In the genomic region with DNA sequence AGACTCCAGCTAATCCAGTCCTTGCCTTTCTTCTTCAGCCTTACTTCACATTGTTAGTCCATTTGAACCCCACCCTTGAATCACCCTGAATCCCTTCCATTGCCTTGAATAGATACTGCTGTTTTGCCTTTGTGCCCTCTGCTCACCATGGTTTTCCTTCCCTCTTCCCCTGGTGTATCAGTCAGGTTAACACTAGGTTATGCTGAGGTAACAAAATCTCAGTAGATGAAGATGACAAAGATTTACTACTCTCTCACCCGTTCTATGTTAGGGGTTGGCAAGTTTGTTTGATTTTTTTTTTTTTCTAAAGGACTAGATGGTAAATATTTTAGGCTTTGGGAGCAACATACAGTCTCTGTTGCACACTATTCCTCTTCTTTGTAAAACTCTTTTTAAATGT, we compare ENCODE assay signal across 22 cellular contexts. TPM values are rescaled to one million over a fixed set of nuclear protein-coding genes. Genes with fewer than 3 reads are reported as not detected.
DNase-seq lines count a peak whose midpoint lies in the region; ATAC-seq and TF ChIP-seq lines count a peak whose summit lies in the region.
"Had no signal": no experiment of that assay in that cellular context is flagged by ENCODE, and none has a peak within 500 bp of the region (broad histone marks: within the 10 kb centered on the region; RNA-seq: fewer than 3 reads in every experiment).

No MANE protein-coding gene starts in this region.

- no peak overlapping the region for H3K9ac ChIP-seq in IMR-90 (ENCODE audit: low read depth, low read length)
- H3K9ac ChIP-seq: BLaER1 treated with 17β-estradiol and CSF1 and Interleukin-3, amounts not matched to agents 10 nM and 100 nM; GM23248 had no signal

- no peak overlapping the region for H3K14ac ChIP-seq in IMR-90 (replicated peaks; ENCODE audit: low read depth, low read length)

- 0 out of 2 replicates have a peak, but pooled peaks cover 1% of the 10 kb centered on the region for H3K4me1 ChIP-seq in IMR-90 (ENCODE audit: control insufficient read depth, insufficient read depth, low read length)
- peaks cover 4 to 29% (median 24%) of the 10 kb centered on the region in 4 donors for H3K4me1 ChIP-seq in esophagus muscularis mucosa
- H3K4me1 ChIP-seq: BE2C had no signal

- in situ Hi-C loops in IMR-90 (cut with MboI; ENCODE audit: low sequenced_read_pairs) = no loop called here

- intact Hi-C loops in IMR-90 (cut with micrococcal nuclease) = no loop called here
- intact Hi-C loops in esophagus muscularis mucosa (cut with DNase I) = no loop called here

- TF ChIP-seq CTCF in IMR-90 (conservative IDR thresholded peaks at IDR 0.05; ENCODE audit: low read depth, low read length) (no peak), esophagus muscularis mucosa (IDR thresholded peaks at IDR 0.05) (no peak)

- DNase-seq in activated naive CD8-positive, alpha-beta T cell treated with anti-CD3 and anti-CD28 coated beads, Interleukin-2, amount 10 ng/mL, durations not matched to agents 7 days and 5 days = no peak
- DNase-seq in activated naive CD8-positive, alpha-beta T cell treated with anti-CD3 and anti-CD28 coated beads for 36 hours = no peak
- DNase-seq in IMR-90 (no peak), esophagus muscularis mucosa (ENCODE audit: extremely low spot score) (peak; percentile 84), NCI-H2081 treated with DMSO at 0.1 percent for 48 hours (lab: John Stamatoyannopoulos, UW) (no peak)
- no peak for DNase-seq in activated T-cell treated with anti-CD3 and anti-CD28 coated beads, Interleukin-2, amount 50 U/mL, for 1 hour
- DNase-seq: ACHN; AML-193; BE2C; CD4-positive, alpha-beta T cell; CD8-positive, alpha-beta memory T cell; DMS 273 treated with DMSO at 0.1 percent for 48 hours; DMS79; EL; GDM1; GM23248; H9 had no signal

- peaks cover 2% of the 10 kb centered on the region; the same call in 1 of the 2 replicates for H3K9me1 ChIP-seq in IMR-90 (ENCODE audit: insufficient read depth, low read length)

- H4K8ac ChIP-seq in IMR-90 (ENCODE audit: low read depth in 2 of 2, low read length in 2 of 2) = no peak overlapping the region

- no peak overlapping the region for H2AK9ac ChIP-seq in IMR-90 (replicated peaks; ENCODE audit: low read depth, low read length, poor library complexity)

- H3K4me3 Mint-ChIP-seq in activated naive CD8-positive, alpha-beta T cell treated with anti-CD3 and anti-CD28 coated beads, Interleukin-2, amount 10 ng/mL, durations not matched to agents 7 days and 5 days = no peak overlapping the region
- H3K4me3 Mint-ChIP-seq in activated naive CD8-positive, alpha-beta T cell treated with anti-CD3 and anti-CD28 coated beads for 36 hours = no peak overlapping the region
- H3K4me3 Mint-ChIP-seq: CD4-positive, alpha-beta T cell; CD8-positive, alpha-beta memory T cell; H9 had no signal

- no peak overlapping the region for H3K56ac ChIP-seq in IMR-90 (ENCODE audit: extremely low read depth, insufficient read depth, low read length)

- H3K4me2 ChIP-seq in IMR-90 (ENCODE audit: low read depth, low read length) = no peak overlapping the region

- no peak overlapping the region for H4K91ac ChIP-seq in IMR-90 (ENCODE audit: insufficient read depth, low read depth, low read length)

- H2AK5ac ChIP-seq in IMR-90 (ENCODE audit: low read depth, low read length) = peak overlapping the region; percentile 46; the same call in 1 of the 2 replicates

- peaks cover 4% of the 10 kb centered on the region for H3K36me3 Mint-ChIP-seq in activated naive CD8-positive, alpha-beta T cell treated with anti-CD3 and anti-CD28 coated beads, Interleukin-2, amount 10 ng/mL, durations not matched to agents 7 days and 5 days
- H3K36me3 Mint-ChIP-seq in activated naive CD8-positive, alpha-beta T cell treated with anti-CD3 and anti-CD28 coated beads for 36 hours = peaks cover 6% of the 10 kb centered on the region
- H3K36me3 Mint-ChIP-seq: CD8-positive, alpha-beta memory T cell had no signal

- H3K4ac ChIP-seq in IMR-90 (ENCODE audit: low read depth, low read length) = no peak overlapping the region

- H3K4me1 Mint-ChIP-seq in activated naive CD8-positive, alpha-beta T cell treated with anti-CD3 and anti-CD28 coated beads, Interleukin-2, amount 10 ng/mL, durations not matched to agents 7 days and 5 days = peaks cover 12% of the 10 kb centered on the region
- peaks cover 11% of the 10 kb centered on the region for H3K4me1 Mint-ChIP-seq in activated naive CD8-positive, alpha-beta T cell treated with anti-CD3 and anti-CD28 coated beads for 36 hours

- H2BK15ac ChIP-seq in IMR-90 (ENCODE audit: low read depth, low read length) = no peak overlapping the region

- no TSS peak for BruUV-seq in IMR-90 (replicated peaks; lab: Mats Ljungman, UMichigan)

- H3K79me1 ChIP-seq in IMR-90 (ENCODE audit: low read depth in 1 of 2, low read length in 2 of 2) = peaks cover 12 to 13% of the 10 kb centered on the region in 2 experiments; a peak in 3 of 4 replicates

- POLR2A ChIA-PET in activated naive CD8-positive, alpha-beta T cell treated with anti-CD3 and anti-CD28 coated beads, Interleukin-2, amount 10 ng/mL, durations not matched to agents 7 days and 5 days (lab: Charles Lee) = no interaction called here
- POLR2A ChIA-PET in IMR-90 (lab: Charles Lee; ENCODE audit: unreplicated experiment) = no interaction called here

- H4K5ac ChIP-seq in IMR-90 (ENCODE audit: low read depth, low read length) = no peak overlapping the region

- peaks cover 2% of the 10 kb centered on the region for H3K9me3 Mint-ChIP-seq in activated naive CD8-positive, alpha-beta T cell treated with anti-CD3 and anti-CD28 coated beads, Interleukin-2, amount 10 ng/mL, durations not matched to agents 7 days and 5 days
- no peaks in the 10 kb centered on the region for H3K9me3 Mint-ChIP-seq in activated naive CD8-positive, alpha-beta T cell treated with anti-CD3 and anti-CD28 coated beads for 36 hours
- H3K9me3 Mint-ChIP-seq: CD4-positive, alpha-beta T cell; CD8-positive, alpha-beta memory T cell had no signal

- H2AFZ ChIP-seq in IMR-90 (replicated peaks; ENCODE audit: low read length, poor library complexity) = no peak overlapping the region
- H2AFZ ChIP-seq: GM23248 had no signal

- H3K23ac ChIP-seq in IMR-90 (ENCODE audit: low read depth, low read length) = 0 out of 2 replicates have a peak overlapping the region, but pooled peaks have one; percentile 14

- peak overlapping the region; percentile 5 for H3K27ac Mint-ChIP-seq in activated naive CD8-positive, alpha-beta T cell treated with anti-CD3 and anti-CD28 coated beads, Interleukin-2, amount 10 ng/mL, durations not matched to agents 7 days and 5 days
- H3K27ac Mint-ChIP-seq in activated naive CD8-positive, alpha-beta T cell treated with anti-CD3 and anti-CD28 coated beads for 36 hours = no peak overlapping the region
- H3K27ac Mint-ChIP-seq: CD14-positive monocyte; CD4-positive, alpha-beta T cell; CD8-positive, alpha-beta memory T cell; H9 had no signal

- CTCF ChIA-PET in IMR-90 (lab: Yijun Ruan, JAX) = no interaction called here

- H4K20me1 ChIP-seq in IMR-90 (ENCODE audit: insufficient read depth, low read length) = peaks cover 5% of the 10 kb centered on the region; the same call in 1 of the 2 replicates

- TF ChIP-seq EP300 in esophagus muscularis mucosa (IDR thresholded peaks at IDR 0.05) = no peak

- TF ChIP-seq POLR2A in IMR-90 (IDR thresholded peaks at IDR 0.05; ENCODE audit: low read depth, low read length) = no peak
- no peak for TF ChIP-seq POLR2A in esophagus muscularis mucosa (IDR thresholded peaks at IDR 0.05; ENCODE audit: low read depth)

- H3K36me3 ChIP-seq in IMR-90 (ENCODE audit: control insufficient read depth, insufficient read depth, low read length) = no peaks in the 10 kb centered on the region
- no peaks in the 10 kb centered on the region for H3K36me3 ChIP-seq in esophagus muscularis mucosa
- H3K36me3 ChIP-seq: BE2C had no signal

- no peak for ATAC-seq in activated naive CD8-positive, alpha-beta T cell treated with anti-CD3 and anti-CD28 coated beads, Interleukin-2, amount 10 ng/mL, durations not matched to agents 7 days and 5 days (ENCODE audit: low read depth)
- ATAC-seq in IMR-90 (ENCODE audit: low read depth) = no peak
- ATAC-seq: GM12878, HCT116 had no signal

- peaks cover 28% of the 10 kb centered on the region for H3K27me3 Mint-ChIP-seq in activated naive CD8-positive, alpha-beta T cell treated with anti-CD3 and anti-CD28 coated beads, Interleukin-2, amount 10 ng/mL, durations not matched to agents 7 days and 5 days
- H3K27me3 Mint-ChIP-seq in activated naive CD8-positive, alpha-beta T cell treated with anti-CD3 and anti-CD28 coated beads for 36 hours = peaks cover 45% of the 10 kb centered on the region

- H3K27me3 ChIP-seq in IMR-90 (ENCODE audit: control insufficient read depth, insufficient read depth, low read length) (no peaks in the 10 kb centered on the region), esophagus muscularis mucosa (peaks cover 0 to 18% (median 2%) of the 10 kb centered on the region in 4 donors)
- H3K27me3 ChIP-seq: BLaER1 treated with 17β-estradiol and CSF1 and Interleukin-3, amounts not matched to agents 10 nM and 100 nM had no signal

- no peak overlapping the region for H3K27ac ChIP-seq in IMR-90 (ENCODE audit: insufficient read depth, low read length)
- no peak overlapping the region for H3K27ac ChIP-seq in esophagus muscularis mucosa (replicated peaks in 1 of 4)
- H3K27ac ChIP-seq: 22Rv1; BLaER1 treated with 17β-estradiol and CSF1 and Interleukin-3, amounts not matched to agents 10 nM and 100 nM; GM23248 had no signal

- no peak overlapping the region for H2BK20ac ChIP-seq in IMR-90 (ENCODE audit: low read depth, low read length)

- WGBS in IMR-90 (ENCODE audit: extremely low coverage in 2 of 2, insufficient read length in 1 of 2), 2 experiments = no CpG with 5 or more reads among the region's 1 CpG
- WGBS in esophagus muscularis mucosa = 86% methylated on average over 1 of the region's 1 CpG

- no peak overlapping the region for H2BK120ac ChIP-seq in IMR-90 (ENCODE audit: low read depth, low read length)

- H3K4me3 ChIP-seq in IMR-90 (ENCODE audit: insufficient read depth, low read depth, low read length) (no peak overlapping the region), esophagus muscularis mucosa (no peak overlapping the region)
- H3K4me3 ChIP-seq: BLaER1 treated with 17β-estradiol and CSF1 and Interleukin-3, amounts not matched to agents 10 nM and 100 nM; GM12878; GM23248 had no signal

- no peaks in the 10 kb centered on the region for H3K9me3 ChIP-seq in IMR-90 (ENCODE audit: control insufficient read depth, insufficient read depth, low read length)
- H3K9me3 ChIP-seq in esophagus muscularis mucosa = no peaks in the 10 kb centered on the region
- H3K9me3 ChIP-seq: BE2C; BLaER1 treated with 17β-estradiol and CSF1 and Interleukin-3, amounts not matched to agents 10 nM and 100 nM had no signal

- dilution Hi-C loops in IMR-90 (cut with HindIII; ENCODE audit: low sequenced_read_pairs, unreplicated experiment) = no loop called here

- no peak overlapping the region for H3K18ac ChIP-seq in IMR-90 (ENCODE audit: low read depth, low read length)

- no peak for TF ChIP-seq RAD21 in IMR-90 (IDR thresholded peaks at IDR 0.05; ENCODE audit: low read length)

- H2BK5ac ChIP-seq in IMR-90 (ENCODE audit: low read depth, low read length, poor library complexity, severe bottlenecking) = no peak overlapping the region

RNA-seq across cellular contexts. Expression of a gene that starts 3.3 kb away (rescaled TPM):
- total RNA-seq in activated naive CD8-positive, alpha-beta T cell treated with anti-CD3 and anti-CD28 coated beads, Interleukin-2, amount 10 ng/mL, durations not matched to agents 7 days and 5 days = 1 to 10 TPM; 7.2 to 7.4 TPM
- 1 to 10 TPM; 8.7 to 9.3 TPM for total RNA-seq in activated naive CD8-positive, alpha-beta T cell treated with anti-CD3 and anti-CD28 coated beads for 36 hours
- 8.3 and 9.0 TPM in 2 replicates for total RNA-seq in IMR-90 (2012; rRNA removed)
- polyA plus RNA-seq in IMR-90 (2012; rRNA removed) = 8.3 and 10.2 TPM in 2 replicates
- polyA plus RNA-seq in IMR-90 (2012; cell fraction: cytosol; rRNA removed) = 4.2 and 5.7 TPM in 2 replicates
- 5.6 and 17.1 TPM in 2 replicates for polyA plus RNA-seq in IMR-90 (2012; cell fraction: nucleus; rRNA removed; ENCODE audit: low replicate concordance)
- total RNA-seq in esophagus muscularis mucosa = 10 to 100 TPM; 15.5 to 17.0 (median 16.8) TPM
